11 cellular contexts compared by ENCODE assay signal in genomic region chr12:76519538-76519937, GRCh38. TPM values are rescaled to one million over a fixed set of nuclear protein-coding genes. Genes with fewer than 3 reads are reported as not detected.
DNase-seq lines count a peak whose midpoint lies in the region; ATAC-seq and TF ChIP-seq lines count a peak whose summit lies in the region.
"Had no signal": no experiment of that assay in that cellular context is flagged by ENCODE, and none has a peak within 500 bp of the region (broad histone marks: within the 10 kb centered on the region; RNA-seq: fewer than 3 reads in every experiment).

No MANE protein-coding gene starts in this region.

- H3K27ac Mint-ChIP-seq in stimulated activated naive CD8-positive, alpha-beta T cell treated with anti-CD3 and anti-CD28 coated beads, Interleukin-15, Interleukin-2, amounts not matched to agents 100 ng/mL and 50 ng/mL, for 24 hours: peak overlapping the region; percentile 62

- H3K36me3 Mint-ChIP-seq in stimulated activated naive CD8-positive, alpha-beta T cell treated with anti-CD3 and anti-CD28 coated beads, Interleukin-15, Interleukin-2, amounts not matched to agents 100 ng/mL and 50 ng/mL, for 24 hours (ENCODE audit: low read depth): peaks cover 63% of the 10 kb centered on the region

- DNase-seq in cardiac septum (ENCODE audit: low spot score) (peak; percentile 86), Right ventricle myocardium inferior (ENCODE audit: missing footprints) (no peak), NOMO-1 treated with dmso at 0.1 percent for 144 hours (lab: John Stamatoyannopoulos, UW; ENCODE audit: unreplicated experiment) (peak; percentile 81), choroid plexus epithelial cell (ENCODE audit: low read depth) (peak; percentile 91), NCI-H774 (lab: John Stamatoyannopoulos, UW) (no peak), AG20443 (ENCODE audit: low spot score) (no peak)
- DNase-seq: C1 segment of cervical spinal cord, NCI-H187, Right ventricle myocardium superior had no signal

- TF ChIP-seq CTCF in choroid plexus epithelial cell (conservative IDR thresholded peaks at IDR 0.05; ENCODE audit: low read depth, low read length): no peak

- peaks cover 44% of the 10 kb centered on the region for H3K4me1 Mint-ChIP-seq in stimulated activated naive CD8-positive, alpha-beta T cell treated with anti-CD3 and anti-CD28 coated beads, Interleukin-15, Interleukin-2, amounts not matched to agents 100 ng/mL and 50 ng/mL, for 24 hours (ENCODE audit: low read depth)

- peaks cover 21% of the 10 kb centered on the region for H3K9me3 Mint-ChIP-seq in stimulated activated naive CD8-positive, alpha-beta T cell treated with anti-CD3 and anti-CD28 coated beads, Interleukin-15, Interleukin-2, amounts not matched to agents 100 ng/mL and 50 ng/mL, for 24 hours

- H3K4me3 ChIP-seq in choroid plexus epithelial cell (ENCODE audit: low read depth, low read length): no peak overlapping the region

- H3K27me3 Mint-ChIP-seq in stimulated activated naive CD8-positive, alpha-beta T cell treated with anti-CD3 and anti-CD28 coated beads, Interleukin-15, Interleukin-2, amounts not matched to agents 100 ng/mL and 50 ng/mL, for 24 hours: no peaks in the 10 kb centered on the region

- ATAC-seq in Right ventricle myocardium inferior (no peak), GM21447 (IDR thresholded peaks at IDR 0.05; ENCODE audit: unreplicated experiment) (no peak)

- H3K4me3 Mint-ChIP-seq in stimulated activated naive CD8-positive, alpha-beta T cell treated with anti-CD3 and anti-CD28 coated beads, Interleukin-15, Interleukin-2, amounts not matched to agents 100 ng/mL and 50 ng/mL, for 24 hours: no peak overlapping the region

- intact Hi-C loops in cardiac septum (cut with DNase I) (no loop called here), Right ventricle myocardium inferior (cut with DNase I) (no loop called here)

RNA-seq across cellular contexts. Expression of gene OSBPL8, which starts 40.0 kb away (rescaled TPM):
- total RNA-seq in cardiac septum (43.2 TPM), Right ventricle myocardium inferior (33.1 TPM)

Comparison
In these comparisons a context has a peak if more than half of its experiments do, and no peak if none do; other contexts are left out.
1. DNase-seq: peak in cardiac septum (single experiment), NOMO-1 treated with dmso at 0.1 percent for 144 hours (single experiment) and choroid plexus epithelial cell (single experiment); none in Right ventricle myocardium inferior (single experiment), NCI-H774 (single experiment) and AG20443 (single experiment).